ENCODE assay signal across 17 cellular contexts in the genomic region with DNA sequence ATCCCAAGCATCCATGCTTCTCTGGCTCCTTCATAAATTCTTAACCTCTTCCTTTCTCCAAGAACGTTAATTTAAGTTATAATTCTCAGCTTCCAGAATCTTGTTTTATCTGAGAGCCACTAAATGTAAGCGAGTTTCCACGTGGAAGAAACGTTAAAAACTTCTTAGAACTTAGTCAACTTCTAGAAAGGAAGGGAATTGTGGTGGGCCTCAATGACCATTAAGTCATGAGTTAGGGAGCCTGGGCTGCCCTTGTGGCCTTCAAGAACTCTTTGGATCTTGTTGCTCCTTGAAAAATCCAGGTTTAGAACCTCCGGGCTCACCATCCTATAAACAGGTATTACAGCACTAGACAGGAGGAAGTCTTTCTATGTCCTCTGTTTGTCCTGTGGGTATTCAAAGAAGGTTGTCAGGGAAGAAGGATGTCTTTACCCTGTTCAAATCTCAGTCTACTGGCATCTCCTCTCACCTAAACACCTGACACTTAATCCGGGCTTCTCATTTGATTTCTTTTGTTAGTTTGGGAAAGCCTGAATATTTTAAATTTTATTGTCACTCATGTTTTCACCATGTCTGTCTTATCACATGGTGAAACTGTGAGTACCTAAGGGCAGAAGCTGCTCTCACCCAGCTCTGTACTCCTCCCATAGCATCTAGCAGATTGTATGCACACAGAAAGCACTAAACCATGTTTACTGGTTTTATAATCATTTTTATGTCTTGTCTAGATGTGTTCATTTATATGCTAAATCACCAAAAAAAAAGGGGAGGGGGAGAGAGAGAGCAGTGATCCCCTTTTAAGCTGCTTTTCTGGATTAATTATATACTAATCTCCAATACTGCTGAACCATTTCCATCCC. TPM values are rescaled to one million over a fixed set of nuclear protein-coding genes. Genes with fewer than 3 reads are reported as not detected.
DNase-seq lines count a peak whose midpoint lies in the region; ATAC-seq and TF ChIP-seq lines count a peak whose summit lies in the region.
"Had no signal": no experiment of that assay in that cellular context is flagged by ENCODE, and none has a peak within 500 bp of the region (broad histone marks: within the 10 kb centered on the region; RNA-seq: fewer than 3 reads in every experiment).

No MANE protein-coding gene starts in this region.

- TF ChIP-seq CTCF in WI38 (IDR thresholded peaks at IDR 0.05; ENCODE audit: low read depth, low read length) (no peak), foreskin fibroblast (IDR thresholded peaks at IDR 0.05; ENCODE audit: low read depth, low read length) (no peak), GM10266 (IDR thresholded peaks at IDR 0.05; ENCODE audit: control insufficient read depth, insufficient read depth, low read depth, missing control alignments) (no peak)

- POLR2A ChIA-PET in CD8-positive, alpha-beta memory T cell (lab: Charles Lee): no interaction called here

- no peak overlapping the region for H3K27ac Mint-ChIP-seq in CD8-positive, alpha-beta memory T cell
- H3K27ac Mint-ChIP-seq: activated CD8-positive, alpha-beta T cell treated with anti-CD3 and anti-CD28 coated beads for 36 hours; CD4-positive, CD25-positive, alpha-beta regulatory T cell had no signal

- no peaks in the 10 kb centered on the region for H3K9me3 Mint-ChIP-seq in CD8-positive, alpha-beta memory T cell
- H3K9me3 Mint-ChIP-seq: activated CD8-positive, alpha-beta T cell treated with anti-CD3 and anti-CD28 coated beads for 36 hours had no signal

- H3K27me3 ChIP-seq in skeletal muscle tissue (ENCODE audit: control insufficient read depth in 3 of 3, insufficient read depth in 3 of 3, low read length in 3 of 3): no peaks in the 10 kb centered on the region
- H3K27me3 ChIP-seq in CD8-positive, alpha-beta memory T cell (ENCODE audit: insufficient read depth, low read length, poor library complexity, severe bottlenecking): no peaks in the 10 kb centered on the region

- no peaks in the 10 kb centered on the region for H3K4me1 Mint-ChIP-seq in CD8-positive, alpha-beta memory T cell
- H3K4me1 Mint-ChIP-seq: CD4-positive, CD25-positive, alpha-beta regulatory T cell had no signal

- no peaks in the 10 kb centered on the region for H3K36me3 Mint-ChIP-seq in CD8-positive, alpha-beta memory T cell
- H3K36me3 Mint-ChIP-seq: CD4-positive, CD25-positive, alpha-beta regulatory T cell had no signal

- ATAC-seq in HG03108 (IDR thresholded peaks at IDR 0.05; ENCODE audit: unreplicated experiment) (no peak), HG03175 (IDR thresholded peaks at IDR 0.05; ENCODE audit: unreplicated experiment) (no peak)
- ATAC-seq: activated CD8-positive, alpha-beta T cell treated with anti-CD3 and anti-CD28 coated beads for 36 hours had no signal

- peaks cover 25 to 40% (median 27%) of the 10 kb centered on the region in 3 donors for H3K4me1 ChIP-seq in skeletal muscle tissue (ENCODE audit: control insufficient read depth in 3 of 3, insufficient read depth in 3 of 3, low read length in 3 of 3)
- no peaks in the 10 kb centered on the region for H3K4me1 ChIP-seq in CD8-positive, alpha-beta memory T cell (ENCODE audit: insufficient read depth, low read length)

- H3K9me3 ChIP-seq in skeletal muscle tissue (ENCODE audit: control insufficient read depth in 3 of 3, low read length in 3 of 3): no peaks in the 10 kb centered on the region
- H3K9me3 ChIP-seq in CD8-positive, alpha-beta memory T cell (ENCODE audit: low read length): no peaks in the 10 kb centered on the region

- peak overlapping the region; percentile 34 for H3K27ac ChIP-seq in skeletal muscle tissue (ENCODE audit: low read depth, low read length)
- no peak overlapping the region for H3K27ac ChIP-seq in CD8-positive, alpha-beta memory T cell (ENCODE audit: low read depth, low read length)

- no peaks in the 10 kb centered on the region for H3K36me3 ChIP-seq in skeletal muscle tissue (ENCODE audit: control insufficient read depth in 3 of 3, insufficient read depth in 3 of 3, low read length in 3 of 3)
- no peaks in the 10 kb centered on the region for H3K36me3 ChIP-seq in CD8-positive, alpha-beta memory T cell (ENCODE audit: insufficient read depth, low read length)

- DNase-seq in GM04504 (ENCODE audit: low read depth) (peak; percentile 28), foreskin fibroblast (peak in 1 of 2 donors; percentile 40), GM10266 (ENCODE audit: extremely low spot score) (no peak)
- no peak for DNase-seq in CD8-positive, alpha-beta memory T cell
- DNase-seq: activated CD8-positive, alpha-beta T cell treated with anti-CD3 and anti-CD28 coated beads for 36 hours; CD4-positive, CD25-positive, alpha-beta regulatory T cell; GF-D8; midbrain; NCI-H1436; NCI-H510A; stimulated activated naive CD4-positive, alpha-beta T cell; T-helper 9 cell had no signal

- CTCF ChIA-PET in CD8-positive, alpha-beta memory T cell (lab: Charles Lee): interaction anchor here (1.2 kb wide), 1 partner anchor 8 kb away, joined by 3 read pairs; no protein-coding TSS in a partner anchor

- no peak overlapping the region for H3K4me3 Mint-ChIP-seq in CD8-positive, alpha-beta memory T cell
- H3K4me3 Mint-ChIP-seq: activated CD8-positive, alpha-beta T cell treated with anti-CD3 and anti-CD28 coated beads for 36 hours; CD4-positive, CD25-positive, alpha-beta regulatory T cell had no signal

- H3K4me3 ChIP-seq in WI38 (ENCODE audit: low read depth, low read length) (peak overlapping the region; percentile 100), foreskin fibroblast (ENCODE audit: low read depth in 1 of 2, low read length in 2 of 2) (peak overlapping the region; percentile 95 to 98), skeletal muscle tissue (ENCODE audit: low read length in 3 of 3) (no peak overlapping the region)
- no peak overlapping the region for H3K4me3 ChIP-seq in CD8-positive, alpha-beta memory T cell (ENCODE audit: low read length)

- peaks cover 16 to 30% of the 10 kb centered on the region in 2 donors for H3K27me3 Mint-ChIP-seq in CD8-positive, alpha-beta memory T cell
- H3K27me3 Mint-ChIP-seq: progenitor cell of endocrine pancreas had no signal

- H3K9ac ChIP-seq in skeletal muscle tissue (ENCODE audit: low read depth in 1 of 3, low read length in 3 of 3): no peak overlapping the region

RNA-seq across cellular contexts. Expression of gene RND3, which starts 6.3 kb away (rescaled TPM):
- total RNA-seq in skeletal muscle tissue: 44.4 TPM
- total RNA-seq in CD8-positive, alpha-beta memory T cell: not detected
- not detected for polyA plus RNA-seq in CD8-positive, alpha-beta memory T cell
- total RNA-seq: activated CD8-positive, alpha-beta T cell treated with anti-CD3 and anti-CD28 coated beads for 36 hours; CD4-positive, CD25-positive, alpha-beta regulatory T cell had no signal
- polyA plus RNA-seq: CD4-positive, CD25-positive, alpha-beta regulatory T cell had no signal

Comparison
In these comparisons a context has a peak if more than half of its experiments do, and no peak if none do; other contexts are left out.
1. H3K4me3 ChIP-seq: peak in WI38 (single experiment) and foreskin fibroblast (2 of 2); none in skeletal muscle tissue (0 of 3) and CD8-positive, alpha-beta memory T cell (single experiment).
2. RNA of gene RND3, which starts 6.3 kb away (total RNA-seq): 44.4 TPM in skeletal muscle tissue (single experiment); not detected in CD8-positive, alpha-beta memory T cell; every median in the first group is over 10 times any median in the second.